ENCODE assay signal across 20 cellular contexts in the genomic region with DNA sequence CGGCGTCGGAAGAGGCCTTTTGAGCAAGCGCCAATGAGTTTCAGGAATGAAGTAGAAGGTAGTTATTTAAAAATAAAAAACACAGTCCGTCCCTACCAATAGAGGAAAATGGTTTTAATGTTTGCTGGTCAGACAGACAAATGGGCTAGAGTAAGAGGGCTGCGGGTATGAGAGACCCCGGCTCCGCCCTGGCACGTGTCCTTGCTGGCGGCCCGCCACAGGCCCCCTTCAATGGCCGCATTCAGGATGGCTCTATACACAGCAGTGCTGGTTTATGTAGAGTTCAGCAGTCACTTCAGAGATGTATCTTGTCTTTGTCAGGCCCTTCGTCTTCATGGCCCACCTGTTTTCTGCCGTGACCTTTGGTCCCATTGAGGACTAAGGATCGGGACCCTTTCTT.
"Had no signal": no experiment of that assay in that cellular context is flagged by ENCODE, and none has a peak within 500 bp of the region (broad histone marks: within the 10 kb centered on the region; RNA-seq: fewer than 3 reads in every experiment).

No MANE protein-coding gene starts in this region.

- H3K9me3 Mint-ChIP-seq: activated B cell treated with CpG ODN at 0.5 μM for 24 hours; activated CD4-positive, alpha-beta memory T cell treated with anti-CD3 and anti-CD28 coated beads for 36 hours; activated naive CD8-positive, alpha-beta T cell treated with anti-CD3 and anti-CD28 coated beads for 36 hours; activated T-helper 1 cell treated with anti-CD3 and anti-CD28 coated beads, Interleukin-12 subunit alpha, Interleukin-12 subunit beta, Interleukin-2, Interleukin-4 antibody, amounts not matched to agents 30 ng/mL and 10 ng/mL and 1 ng/mL, durations not matched to agents 14 hours and 24 hours and 36 hours; naive B cell; stimulated activated naive CD8-positive, alpha-beta T cell treated with anti-CD3 and anti-CD28 coated beads, Interleukin-15, amount 100 ng/mL, for 72 hours had no signal

- H3K27me3 ChIP-seq: body of pancreas had no signal

- H3K27ac Mint-ChIP-seq: activated B cell treated with CpG ODN at 0.5 μM for 24 hours; activated CD4-positive, alpha-beta memory T cell treated with anti-CD3 and anti-CD28 coated beads for 36 hours; activated naive CD8-positive, alpha-beta T cell treated with anti-CD3 and anti-CD28 coated beads for 36 hours; activated T-helper 1 cell treated with anti-CD3 and anti-CD28 coated beads, Interleukin-12 subunit alpha, Interleukin-12 subunit beta, Interleukin-2, Interleukin-4 antibody, amounts not matched to agents 30 ng/mL and 10 ng/mL and 1 ng/mL, durations not matched to agents 14 hours and 24 hours and 36 hours; naive B cell; stimulated activated naive CD8-positive, alpha-beta T cell treated with anti-CD3 and anti-CD28 coated beads, Interleukin-15, amount 100 ng/mL, for 72 hours had no signal

- DNase-seq: activated B cell treated with CpG ODN at 0.5 μM for 24 hours; activated CD4-positive, alpha-beta memory T cell treated with anti-CD3 and anti-CD28 coated beads for 36 hours; activated CD4-positive, alpha-beta T cell treated with anti-CD3 and anti-CD28 coated beads for 4 hours; activated naive CD4-positive, alpha-beta T cell; activated naive CD8-positive, alpha-beta T cell treated with anti-CD3 and anti-CD28 coated beads for 36 hours; activated T-cell treated with anti-CD3 and anti-CD28 coated beads for 4 hours; amygdala; cortex of kidney; effector CD4-positive, alpha-beta T cell; hippocampal formation; islet precursor cell; left colon; naive B cell; SK-N-SH; stimulated activated CD4-positive, alpha-beta T cell treated with anti-CD3 and anti-CD28 coated beads, Interleukin-4, amount 100 ng/mL, for 1 hour; stimulated activated naive CD8-positive, alpha-beta T cell treated with anti-CD3 and anti-CD28 coated beads, Interleukin-15, amount 100 ng/mL, for 72 hours; trophoblast cell had no signal

- H3K27me3 Mint-ChIP-seq: activated CD4-positive, alpha-beta memory T cell treated with anti-CD3 and anti-CD28 coated beads for 36 hours; activated naive CD8-positive, alpha-beta T cell treated with anti-CD3 and anti-CD28 coated beads for 36 hours; stimulated activated naive CD8-positive, alpha-beta T cell treated with anti-CD3 and anti-CD28 coated beads, Interleukin-15, amount 100 ng/mL, for 72 hours had no signal

- H3K4me3 ChIP-seq: body of pancreas had no signal

- H3K4me1 ChIP-seq: body of pancreas, parathyroid adenoma had no signal

- ATAC-seq: left colon; stimulated activated naive CD8-positive, alpha-beta T cell treated with anti-CD3 and anti-CD28 coated beads, Interleukin-15, amount 100 ng/mL, for 72 hours had no signal

- H3K27ac ChIP-seq: body of pancreas, parathyroid adenoma had no signal

- H3K4me1 Mint-ChIP-seq: activated B cell treated with CpG ODN at 0.5 μM for 24 hours, naive B cell had no signal

- H3K4me3 Mint-ChIP-seq: activated B cell treated with CpG ODN at 0.5 μM for 24 hours; activated CD4-positive, alpha-beta memory T cell treated with anti-CD3 and anti-CD28 coated beads for 36 hours; activated naive CD8-positive, alpha-beta T cell treated with anti-CD3 and anti-CD28 coated beads for 36 hours; activated T-helper 1 cell treated with anti-CD3 and anti-CD28 coated beads, Interleukin-12 subunit alpha, Interleukin-12 subunit beta, Interleukin-2, Interleukin-4 antibody, amounts not matched to agents 30 ng/mL and 10 ng/mL and 1 ng/mL, durations not matched to agents 14 hours and 24 hours and 36 hours; naive B cell; stimulated activated naive CD8-positive, alpha-beta T cell treated with anti-CD3 and anti-CD28 coated beads, Interleukin-15, amount 100 ng/mL, for 72 hours had no signal

- H3K36me3 Mint-ChIP-seq: activated CD4-positive, alpha-beta memory T cell treated with anti-CD3 and anti-CD28 coated beads for 36 hours; activated naive CD8-positive, alpha-beta T cell treated with anti-CD3 and anti-CD28 coated beads for 36 hours; naive B cell had no signal

- H3K9me3 ChIP-seq: body of pancreas, SK-N-SH had no signal
